Comparison of ENCODE assay signal across 11 cellular contexts in genomic region chr11:9017773-9018172, GRCh38. TPM values are rescaled to one million over a fixed set of nuclear protein-coding genes. Genes with fewer than 3 reads are reported as not detected.
A peak's percentile ranks its signal among the peaks of the same experiment; 100 is the strongest.
DNase-seq lines count a peak whose midpoint lies in the region; ATAC-seq and TF ChIP-seq lines count a peak whose summit lies in the region.
"Had no signal": no experiment of that assay in that cellular context is flagged by ENCODE, and none has a peak within 500 bp of the region (broad histone marks: within the 10 kb centered on the region; RNA-seq: fewer than 3 reads in every experiment).

No MANE protein-coding gene starts in this region.

- no peak overlapping the region for H3K27ac Mint-ChIP-seq in T-helper 17 cell
- H3K27ac Mint-ChIP-seq in stimulated activated memory B cell treated with anti-CD40 and anti-IgM and Interleukin-4, amounts not matched to agents 10 μg/mL and 1 μg/mL and 100 μg/mL, for 72 hours, result no peak overlapping the region
- H3K27ac Mint-ChIP-seq: activated T-helper 2 cell treated with anti-CD3 and anti-CD28 coated beads, Interferon-gamma antibody, Interleukin-2, Interleukin-4, amounts not matched to agents 10 μg/mL and 5 μg/mL and 100 μg/mL, durations not matched to agents 14 hours and 24 hours and 36 hours had no signal

- 0 out of 2 replicates have a peak, but pooled peaks cover 14% of the 10 kb centered on the region for H3F3A ChIP-seq in GM23248 (ENCODE audit: insufficient read depth)

- H3K4me3 ChIP-seq in GM23248, result no peak overlapping the region
- H3K4me3 ChIP-seq in stomach, result no peak overlapping the region

- WGBS in GM23248 (ENCODE audit: low coverage in 1 of 2, low lambda C conversion rate in 2 of 2, missing lambda C conversion rate in 2 of 2), 2 experiments, result 11 to 12% methylated on average over 5 of the region's 5 CpGs
- WGBS in stomach, 5 donors, result 61 to 78% (median 71%) methylated on average over 5 of the region's 5 CpGs

- no peak for TF ChIP-seq EP300 in stomach (IDR thresholded peaks at IDR 0.05)

- H4K20me1 ChIP-seq in GM23248 (ENCODE audit: insufficient read depth), result no peaks in the 10 kb centered on the region

- no peak for TF ChIP-seq POLR2A in stomach (IDR thresholded peaks at IDR 0.05)

- no peaks in the 10 kb centered on the region for H3K79me2 ChIP-seq in GM23248 (ENCODE audit: insufficient read depth)

- in situ Hi-C loops in GM23248 (cut with MboI), result no loop called here

- H2AFZ ChIP-seq in GM23248, result peak overlapping the region; percentile 67

- no peak overlapping the region for H3K4me3 Mint-ChIP-seq in T-helper 17 cell
- H3K4me3 Mint-ChIP-seq in stimulated activated memory B cell treated with anti-CD40 and anti-IgM and Interleukin-4, amounts not matched to agents 10 μg/mL and 1 μg/mL and 100 μg/mL, for 72 hours, result no peak overlapping the region

- no peak overlapping the region for H3K9ac ChIP-seq in GM23248

- H3K36me3 ChIP-seq in GM23248 (ENCODE audit: low read depth) (no peaks in the 10 kb centered on the region), stomach (no peaks in the 10 kb centered on the region)

- H3K9me3 ChIP-seq in GM23248 (ENCODE audit: low read depth), result no peaks in the 10 kb centered on the region
- H3K9me3 ChIP-seq in T-helper 17 cell (ENCODE audit: control insufficient read depth, low read length, poor library complexity, severe bottlenecking), result no peaks in the 10 kb centered on the region
- H3K9me3 ChIP-seq in stomach, result no peaks in the 10 kb centered on the region

- H3K27me3 Mint-ChIP-seq in T-helper 17 cell, result peaks cover 16% of the 10 kb centered on the region
- H3K27me3 Mint-ChIP-seq in stimulated activated memory B cell treated with anti-CD40 and anti-IgM and Interleukin-4, amounts not matched to agents 10 μg/mL and 1 μg/mL and 100 μg/mL, for 72 hours, result peaks cover 20% of the 10 kb centered on the region

- no peak for TF ChIP-seq CTCF in stomach (IDR thresholded peaks at IDR 0.05)

- DNase-seq in GM23248 (peak; percentile 91), T-helper 17 cell (no peak), cardiac septum (ENCODE audit: low spot score) (peak; percentile 82), COLO668 (lab: John Stamatoyannopoulos, UW; ENCODE audit: unreplicated experiment) (no peak), stomach (no peak)
- DNase-seq: NCI-H510A treated with DMSO at 0.1 percent for 48 hours had no signal

- H3K27me3 ChIP-seq in GM23248 (replicated peaks; ENCODE audit: insufficient read depth) (no peaks in the 10 kb centered on the region), stomach (no peaks in the 10 kb centered on the region)

- H3K4me2 ChIP-seq in GM23248 (ENCODE audit: unreplicated experiment), result no peak overlapping the region

- H3K36me3 Mint-ChIP-seq in T-helper 17 cell (ENCODE audit: low read depth), result peaks cover 3% of the 10 kb centered on the region
- H3K36me3 Mint-ChIP-seq in stimulated activated memory B cell treated with anti-CD40 and anti-IgM and Interleukin-4, amounts not matched to agents 10 μg/mL and 1 μg/mL and 100 μg/mL, for 72 hours, result no peaks in the 10 kb centered on the region

- peaks cover 4% of the 10 kb centered on the region for H3K9me3 Mint-ChIP-seq in stimulated activated memory B cell treated with anti-CD40 and anti-IgM and Interleukin-4, amounts not matched to agents 10 μg/mL and 1 μg/mL and 100 μg/mL, for 72 hours
- H3K9me3 Mint-ChIP-seq: activated T-helper 2 cell treated with anti-CD3 and anti-CD28 coated beads, Interferon-gamma antibody, Interleukin-2, Interleukin-4, amounts not matched to agents 10 μg/mL and 5 μg/mL and 100 μg/mL, durations not matched to agents 14 hours and 24 hours and 36 hours; T-helper 2 cell treated with Interferon-gamma antibody and Interleukin-4, amounts not matched to agents 5 μg/mL and 100 μg/mL, for 36 hours had no signal

- ATAC-seq in T-helper 17 cell, result peak; percentile 35
- peak; percentile 65 for ATAC-seq in stimulated activated memory B cell treated with anti-CD40 and anti-IgM and Interleukin-4, amounts not matched to agents 10 μg/mL and 1 μg/mL and 100 μg/mL, for 72 hours
- ATAC-seq in GM19351 (IDR thresholded peaks at IDR 0.05; ENCODE audit: unreplicated experiment), result no peak
- no peak for ATAC-seq in HG03139 (IDR thresholded peaks at IDR 0.05; ENCODE audit: unreplicated experiment)

- peaks cover 18% of the 10 kb centered on the region; the same call in 1 of the 2 replicates for H3K4me1 ChIP-seq in GM23248 (ENCODE audit: insufficient read depth)
- H3K4me1 ChIP-seq in stomach, result peaks cover 0 to 30% (median 16%) of the 10 kb centered on the region in 4 donors

- H3K4me1 Mint-ChIP-seq in T-helper 17 cell, result peaks cover 30% of the 10 kb centered on the region
- no peaks in the 10 kb centered on the region for H3K4me1 Mint-ChIP-seq in stimulated activated memory B cell treated with anti-CD40 and anti-IgM and Interleukin-4, amounts not matched to agents 10 μg/mL and 1 μg/mL and 100 μg/mL, for 72 hours

- H3K27ac ChIP-seq in GM23248 (no peak overlapping the region), stomach (no peak overlapping the region)

- H3K9me2 ChIP-seq in GM23248 (ENCODE audit: insufficient read depth), result no peaks in the 10 kb centered on the region

- intact Hi-C loops in cardiac septum (cut with DNase I) (loop anchor here (2.0 to 10.0 kb wide), 2 partner anchors 121 to 487 kb away; no protein-coding TSS in a partner anchor), stomach (cut with DNase I; ENCODE audit: low total_unique reads) (loop anchor here (5.0 kb wide), 1 partner anchor 120 kb away; no protein-coding TSS in a partner anchor)

RNA-seq across cellular contexts. Expression of gene NRIP3, which starts 14.0 kb away (rescaled TPM):
- 10.8 and 12.0 TPM in 2 replicates for total RNA-seq in GM23248 (2014; rRNA removed; shearing (Covaris generic))
- 4.8 and 6.2 TPM in 2 replicates for polyA plus RNA-seq in GM23248 (2016; fragmentation: Nextera tagmentation; extraction: Ambion mirVana)
- 1 to 10 TPM; 3.8 to 4.4 TPM for total RNA-seq in T-helper 17 cell
- total RNA-seq in cardiac septum, result 1.0 TPM
- total RNA-seq in stomach, result 1 to 10 TPM in 3 of 5 donors, not detected in 2; 1.8 to 3.9 (median 2.2) TPM
- 1 to 10 TPM in 1 of 3 donors, under 1 TPM in 2; 0.33 to 1.5 (median 0.81) TPM for polyA plus RNA-seq in stomach

RNA-seq across cellular contexts. Expression of gene TMEM9B, which starts 53.5 kb away (rescaled TPM):
- total RNA-seq in GM23248 (2014; rRNA removed; shearing (Covaris generic)), result 76.6 and 83.4 TPM in 2 replicates
- 98.9 and 99.6 TPM in 2 replicates for polyA plus RNA-seq in GM23248 (2016; fragmentation: Nextera tagmentation; extraction: Ambion mirVana)
- 10 to 100 TPM; 28.3 to 30.3 TPM for total RNA-seq in T-helper 17 cell
- total RNA-seq in cardiac septum, result 43.7 TPM
- total RNA-seq in stomach, result 10 to 100 TPM in 3 of 5 donors, 1 to 10 TPM in 1, under 1 TPM in 1; 0.58 to 74.4 (median 30.7) TPM
- 10 to 100 TPM; 24.3 to 33.9 (median 31.0) TPM for polyA plus RNA-seq in stomach

Comparison
In these comparisons a context has a peak if more than half of its experiments do, and no peak if none do; other contexts are left out.
1. DNase-seq: peak in GM23248 (single experiment) and cardiac septum (single experiment); none in T-helper 17 cell (0 of 3), COLO668 (single experiment) and stomach (single experiment).
2. ATAC-seq: peak in T-helper 17 cell (single experiment) and stimulated activated memory B cell treated with anti-CD40 and anti-IgM and Interleukin-4, amounts not matched to agents 10 μg/mL and 1 μg/mL and 100 μg/mL, for 72 hours (single experiment); none in GM19351 (single experiment) and HG03139 (single experiment).